8 cellular contexts compared by ENCODE assay signal in the genomic region with DNA sequence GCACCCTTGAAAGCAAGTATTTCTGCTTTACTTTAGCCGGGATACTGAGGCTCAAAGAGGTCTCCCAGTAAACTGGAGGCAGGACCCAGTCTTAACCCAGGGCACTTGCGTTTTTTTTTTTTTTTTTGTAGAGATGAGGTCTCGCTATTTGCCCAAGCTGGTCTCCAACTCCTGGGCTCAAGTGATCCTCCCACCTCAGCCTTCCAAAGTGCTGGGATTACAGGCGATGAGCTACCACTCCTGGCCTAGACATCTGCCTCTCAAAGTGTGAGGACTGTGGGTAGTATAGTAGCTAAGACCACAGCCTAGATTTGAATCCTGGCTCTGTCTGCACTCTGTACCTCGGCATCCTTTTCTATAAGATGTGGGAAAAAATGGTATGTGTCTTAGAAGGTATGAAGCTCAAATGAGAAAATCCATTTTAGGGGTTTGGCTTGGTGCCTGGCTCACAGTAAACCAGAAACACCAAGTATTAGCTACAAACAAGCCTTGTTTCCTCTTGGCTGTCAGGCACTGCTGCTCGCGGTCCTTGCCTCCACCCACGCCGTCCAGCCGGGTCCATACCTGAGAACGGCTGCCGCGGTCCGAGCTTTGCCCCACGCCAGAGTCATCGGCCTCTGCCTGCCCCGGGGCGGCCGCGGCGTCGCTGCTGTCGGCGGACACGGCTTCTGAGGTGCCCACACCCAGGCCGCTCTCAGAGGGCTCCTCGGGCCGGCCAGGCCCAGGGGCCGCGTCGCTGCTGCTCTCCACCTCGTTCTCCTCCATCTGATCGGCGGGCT. TPM values are rescaled to one million over a fixed set of nuclear protein-coding genes. Genes with fewer than 3 reads are reported as not detected.
A peak's percentile ranks its signal among the peaks of the same experiment; 100 is the strongest.
DNase-seq lines count a peak whose midpoint lies in the region; ATAC-seq and TF ChIP-seq lines count a peak whose summit lies in the region.

No MANE protein-coding gene starts in this region.

- H3K36me3 Mint-ChIP-seq in CD4-positive, alpha-beta T cell (ENCODE audit: low read depth): peaks cover 54% of the 10 kb centered on the region
- H3K36me3 Mint-ChIP-seq in naive thymus-derived CD8-positive, alpha-beta T cell: peaks cover 0 to 29% (median 0%) of the 10 kb centered on the region in 3 donors

- H3K4me3 ChIP-seq in esophagus (ENCODE audit: low read depth in 1 of 2, low read length in 2 of 2): peak overlapping the region; percentile 62 to 84

- H3K4me3 Mint-ChIP-seq in CD4-positive, alpha-beta T cell: peak overlapping the region; percentile 94
- H3K4me3 Mint-ChIP-seq in naive thymus-derived CD8-positive, alpha-beta T cell: peak overlapping the region; percentile 89 to 98 (median 95)

- ATAC-seq in CD4-positive, alpha-beta T cell (ENCODE audit: poor library complexity): no peak
- peak; percentile 2 for ATAC-seq in GM21717 (IDR thresholded peaks at IDR 0.05; ENCODE audit: unreplicated experiment)
- ATAC-seq in naive thymus-derived CD8-positive, alpha-beta T cell: peak; percentile 11 to 21

- peaks cover 8 to 25% of the 10 kb centered on the region in 2 donors for H3K36me3 ChIP-seq in esophagus (ENCODE audit: control insufficient read depth in 2 of 2, insufficient read depth in 2 of 2, low read length in 1 of 2)

- H3K4me1 ChIP-seq in esophagus (ENCODE audit: control insufficient read depth in 2 of 2, insufficient read depth in 2 of 2, low read length in 1 of 2): peaks cover 3 to 7% of the 10 kb centered on the region in 2 donors

- 6 to 14% methylated on average over 34 of the region's 34 CpGs for WGBS in esophagus, 2 donors

- CTCF ChIA-PET in CD4-positive, alpha-beta T cell (lab: Charles Lee): interaction anchor here (0.8 to 3.9 kb wide), 14 partner anchors 9 to 557 kb away, joined by 3 to 20 read pairs (median 6); a partner anchor contains a TSS
- CTCF ChIA-PET in HEK293T (lab: Yijun Ruan, JAX): interaction anchor here (0.7 to 1.5 kb wide), 4 partner anchors 10 to 122 kb away, joined by 3 read pairs; no protein-coding TSS in a partner anchor

- peak in 1 of 10 experiments; percentile 20 for DNase-seq in CD4-positive, alpha-beta T cell
- DNase-seq in SW480 (ENCODE audit: low spot score) (peak; percentile 48), NCI-H1417 treated with DMSO at 0.1 percent for 48 hours (lab: John Stamatoyannopoulos, UW) (no peak), HEK293T (ENCODE audit: extremely low spot score) (no peak), NCI-H187 treated with DMSO at 0.1 percent for 48 hours (lab: John Stamatoyannopoulos, UW) (no peak)
- peak in 8 of 10 donors; percentile 17 to 58 (median 35) for DNase-seq in naive thymus-derived CD8-positive, alpha-beta T cell

- H3K9me3 Mint-ChIP-seq in CD4-positive, alpha-beta T cell: no peaks in the 10 kb centered on the region
- peaks cover 0 to 4% (median 0%) of the 10 kb centered on the region in 9 donors for H3K9me3 Mint-ChIP-seq in naive thymus-derived CD8-positive, alpha-beta T cell

- peaks cover 28% of the 10 kb centered on the region for H3K4me1 Mint-ChIP-seq in CD4-positive, alpha-beta T cell (ENCODE audit: low read depth)
- peaks cover 12 to 26% (median 23%) of the 10 kb centered on the region in 4 donors for H3K4me1 Mint-ChIP-seq in naive thymus-derived CD8-positive, alpha-beta T cell

- no peak for TF ChIP-seq CTCF in CD4-positive, alpha-beta T cell (IDR thresholded peaks at IDR 0.05)

- H3K27me3 Mint-ChIP-seq in CD4-positive, alpha-beta T cell: peaks cover 4% of the 10 kb centered on the region
- peaks cover 0 to 5% (median 0%) of the 10 kb centered on the region in 5 donors for H3K27me3 Mint-ChIP-seq in naive thymus-derived CD8-positive, alpha-beta T cell

- peak overlapping the region; percentile 100 for H3K27ac Mint-ChIP-seq in CD4-positive, alpha-beta T cell
- H3K27ac Mint-ChIP-seq in naive thymus-derived CD8-positive, alpha-beta T cell: peak overlapping the region; percentile 86 to 100 (median 100)

- H3K27me3 ChIP-seq in CD4-positive, alpha-beta T cell (ENCODE audit: control insufficient read depth, insufficient read depth, low read length): no peaks in the 10 kb centered on the region
- H3K27me3 ChIP-seq in esophagus (ENCODE audit: control insufficient read depth in 1 of 2, insufficient read depth in 2 of 2, low read length in 2 of 2): no peaks in the 10 kb centered on the region

- H3K27ac ChIP-seq in CD4-positive, alpha-beta T cell (ENCODE audit: low read depth, low read length): peak overlapping the region; percentile 100
- peak overlapping the region; percentile 91 to 100 for H3K27ac ChIP-seq in esophagus (ENCODE audit: low read depth in 2 of 2, low read length in 1 of 2)

- POLR2A ChIA-PET in CD4-positive, alpha-beta T cell (lab: Charles Lee): interaction anchor here (0.8 to 7.4 kb wide), 20 partner anchors 10 to 436 kb away, joined by 3 to 195 read pairs (median 8); a partner anchor contains a TSS
- POLR2A ChIA-PET in naive thymus-derived CD8-positive, alpha-beta T cell (lab: Charles Lee): interaction anchor here (0.6 to 8.6 kb wide), 28 partner anchors 9 to 965 kb away, joined by 3 to 216 read pairs (median 4); a partner anchor contains a TSS
- POLR2A ChIA-PET in HEK293T (lab: Yijun Ruan, JAX): interaction anchor here (0.8 to 3.6 kb wide), 6 partner anchors 29 to 148 kb away, joined by 3 to 28 read pairs (median 4); a partner anchor contains a TSS

- no peaks in the 10 kb centered on the region for H3K9me3 ChIP-seq in CD4-positive, alpha-beta T cell (ENCODE audit: control insufficient read depth, low read length)
- H3K9me3 ChIP-seq in esophagus (ENCODE audit: control insufficient read depth in 2 of 2, insufficient read depth in 1 of 2, low read depth in 1 of 2, low read length in 1 of 2): no peaks in the 10 kb centered on the region

- intact Hi-C loops in CD4-positive, alpha-beta T cell (cut with DNase I, micrococcal nuclease): loop anchor here (2.0 to 10.0 kb wide), 7 partner anchors 41 to 1086 kb away; a partner anchor contains a TSS

TF ChIP-seq in HEK293T, 16 proteins besides CTCF, POLR2A, EP300 and RAD21:
- TF ChIP-seq ELF4 (IDR thresholded peaks at IDR 0.05) (no peak), SP1 (IDR thresholded peaks at IDR 0.05) (no peak), TARDBP (IDR thresholded peaks at IDR 0.05) (no peak), CTBP1 (IDR thresholded peaks at IDR 0.05; ENCODE audit: borderline replicate concordance) (no peak), ZNF384 (IDR thresholded peaks at IDR 0.05) (no peak)
- TF ChIP-seq, protein P1, sequence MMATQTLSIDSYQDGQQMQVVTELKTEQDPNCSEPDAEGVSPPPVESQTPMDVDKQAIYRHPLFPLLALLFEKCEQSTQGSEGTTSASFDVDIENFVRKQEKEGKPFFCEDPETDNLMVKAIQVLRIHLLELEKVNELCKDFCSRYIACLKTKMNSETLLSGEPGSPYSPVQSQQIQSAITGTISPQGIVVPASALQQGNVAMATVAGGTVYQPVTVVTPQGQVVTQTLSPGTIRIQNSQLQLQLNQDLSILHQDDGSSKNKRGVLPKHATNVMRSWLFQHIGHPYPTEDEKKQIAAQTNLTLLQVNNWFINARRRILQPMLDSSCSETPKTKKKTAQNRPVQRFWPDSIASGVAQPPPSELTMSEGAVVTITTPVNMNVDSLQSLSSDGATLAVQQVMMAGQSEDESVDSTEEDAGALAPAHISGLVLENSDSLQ (IDR thresholded peaks at IDR 0.05): no peak

RNA-seq across cellular contexts. Expression of a gene that starts 1.2 kb away (rescaled TPM):
- total RNA-seq in CD4-positive, alpha-beta T cell: 10 to 100 TPM; 67.3 to 74.6 TPM
- 10 to 100 TPM; 10.7 to 18.0 TPM for polyA plus RNA-seq in esophagus
- total RNA-seq in naive thymus-derived CD8-positive, alpha-beta T cell: 10 to 100 TPM; 53.1 to 56.2 TPM
- polyA plus RNA-seq in naive thymus-derived CD8-positive, alpha-beta T cell: 10 to 100 TPM in 1 of 3 donors, 1 to 10 TPM in 2; 6.4 to 13.2 (median 7.8) TPM

RNA-seq across cellular contexts. Expression of a gene that starts 36.4 kb away (rescaled TPM):
- total RNA-seq in CD4-positive, alpha-beta T cell: 100 to 1,000 TPM; 100 TPM
- polyA plus RNA-seq in esophagus: 10 to 100 TPM; 18.0 to 20.9 TPM
- total RNA-seq in naive thymus-derived CD8-positive, alpha-beta T cell: 10 to 100 TPM; 77.7 to 83.3 TPM
- 10 to 100 TPM; 60.8 to 94.2 (median 78.7) TPM for polyA plus RNA-seq in naive thymus-derived CD8-positive, alpha-beta T cell

RNA-seq across cellular contexts. Expression of a gene that starts 37.9 kb away (rescaled TPM):
- 1 to 10 TPM; 1.6 to 2.2 TPM for total RNA-seq in CD4-positive, alpha-beta T cell
- polyA plus RNA-seq in esophagus: under 1 TPM; 0.12 to 0.32 TPM
- total RNA-seq in naive thymus-derived CD8-positive, alpha-beta T cell: 1 to 10 TPM in 1 of 2 experiments, under 1 TPM in 1; 0.75 to 1.3 TPM
- polyA plus RNA-seq in naive thymus-derived CD8-positive, alpha-beta T cell: not detected

RNA-seq across cellular contexts. Expression of a gene that starts 58.2 kb away (rescaled TPM):
- 1 to 10 TPM; 1.3 to 2.4 TPM for total RNA-seq in CD4-positive, alpha-beta T cell
- under 1 TPM; 0.25 to 0.77 TPM for polyA plus RNA-seq in esophagus
- 1 to 10 TPM; 1.0 to 1.5 TPM for total RNA-seq in naive thymus-derived CD8-positive, alpha-beta T cell
- polyA plus RNA-seq in naive thymus-derived CD8-positive, alpha-beta T cell: under 1 TPM in 1 of 3 donors, not detected in 2; 0.83 TPM

RNA-seq across cellular contexts. Expression of a gene that starts 58.9 kb away (rescaled TPM):
- not detected for total RNA-seq in CD4-positive, alpha-beta T cell
- 10 to 100 TPM; 27.0 to 27.2 TPM for polyA plus RNA-seq in esophagus
- total RNA-seq in naive thymus-derived CD8-positive, alpha-beta T cell: under 1 TPM in 1 of 2 experiments, not detected in 1; 0.27 TPM
- polyA plus RNA-seq in naive thymus-derived CD8-positive, alpha-beta T cell: 1 to 10 TPM in 1 of 3 donors, under 1 TPM in 2; 0.18 to 2.2 (median 0.68) TPM

Comparison
In these comparisons a context has a peak if more than half of its experiments do, and no peak if none do; other contexts are left out.
1. DNase-seq: peak in SW480 (single experiment) and naive thymus-derived CD8-positive, alpha-beta T cell (8 of 10); none in NCI-H1417 treated with DMSO at 0.1 percent for 48 hours (single experiment), HEK293T (single experiment) and NCI-H187 treated with DMSO at 0.1 percent for 48 hours (single experiment).